ENCODE assay signal across 1 cellular context in the genomic region with DNA sequence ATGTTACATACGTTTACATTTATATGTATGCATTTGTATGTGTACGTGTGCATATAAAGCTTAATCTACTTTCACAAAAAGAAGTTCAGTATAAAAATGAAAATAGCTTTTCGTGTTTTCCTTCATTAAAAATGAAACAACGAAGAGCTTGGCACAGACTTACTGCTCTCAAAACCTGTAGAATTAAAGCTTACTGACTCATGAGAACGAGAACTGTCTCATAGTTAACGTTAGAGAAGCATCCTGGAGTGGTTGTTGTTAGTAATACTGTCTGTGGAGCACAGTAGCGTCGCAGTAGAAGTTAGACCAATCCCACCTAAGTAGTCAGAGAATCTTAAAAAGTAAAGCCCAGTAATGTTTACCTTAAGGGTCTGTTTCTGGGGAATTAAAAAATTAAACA.
TF ChIP-seq lines count a peak whose summit lies in the region.

No MANE protein-coding gene starts in this region.

TF ChIP-seq in A549, 52 proteins besides CTCF, POLR2A, EP300 and RAD21:
- TF ChIP-seq BHLHE40 (IDR thresholded peaks at IDR 0.05; ENCODE audit: low read depth, low read length) (no peak), MAFK (IDR thresholded peaks at IDR 0.05; ENCODE audit: partially characterized antibody) (no peak), RFX5 (IDR thresholded peaks at IDR 0.05) (no peak), ZFP36 (IDR thresholded peaks at IDR 0.05; ENCODE audit: borderline replicate concordance, partially characterized antibody) (no peak), ZC3H11A (IDR thresholded peaks at IDR 0.05) (no peak), ZNF302 (CRISPR knock-in tag; IDR thresholded peaks at IDR 0.05) (no peak), JUN (IDR thresholded peaks at IDR 0.05) (no peak), FOXS1 (CRISPR knock-in tag; IDR thresholded peaks at IDR 0.05) (no peak), CHD2 (IDR thresholded peaks at IDR 0.05; ENCODE audit: low read length, partially characterized antibody) (no peak)
- TF ChIP-seq, protein P1, sequence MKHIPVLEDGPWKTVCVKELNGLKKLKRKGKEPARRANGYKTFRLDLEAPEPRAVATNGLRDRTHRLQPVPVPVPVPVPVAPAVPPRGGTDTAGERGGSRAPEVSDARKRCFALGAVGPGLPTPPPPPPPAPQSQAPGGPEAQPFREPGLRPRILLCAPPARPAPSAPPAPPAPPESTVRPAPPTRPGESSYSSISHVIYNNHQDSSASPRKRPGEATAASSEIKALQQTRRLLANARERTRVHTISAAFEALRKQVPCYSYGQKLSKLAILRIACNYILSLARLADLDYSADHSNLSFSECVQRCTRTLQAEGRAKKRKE (CRISPR knock-in tag; IDR thresholded peaks at IDR 0.05; ENCODE audit: low read depth) = no peak
- TF ChIP-seq, protein P2, sequence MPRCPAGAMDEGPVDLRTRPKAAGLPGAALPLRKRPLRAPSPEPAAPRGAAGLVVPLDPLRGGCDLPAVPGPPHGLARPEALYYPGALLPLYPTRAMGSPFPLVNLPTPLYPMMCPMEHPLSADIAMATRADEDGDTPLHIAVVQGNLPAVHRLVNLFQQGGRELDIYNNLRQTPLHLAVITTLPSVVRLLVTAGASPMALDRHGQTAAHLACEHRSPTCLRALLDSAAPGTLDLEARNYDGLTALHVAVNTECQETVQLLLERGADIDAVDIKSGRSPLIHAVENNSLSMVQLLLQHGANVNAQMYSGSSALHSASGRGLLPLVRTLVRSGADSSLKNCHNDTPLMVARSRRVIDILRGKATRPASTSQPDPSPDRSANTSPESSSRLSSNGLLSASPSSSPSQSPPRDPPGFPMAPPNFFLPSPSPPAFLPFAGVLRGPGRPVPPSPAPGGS (IDR thresholded peaks at IDR 0.05) = no peak
